28 cellular contexts compared by ENCODE assay signal in the genomic region with DNA sequence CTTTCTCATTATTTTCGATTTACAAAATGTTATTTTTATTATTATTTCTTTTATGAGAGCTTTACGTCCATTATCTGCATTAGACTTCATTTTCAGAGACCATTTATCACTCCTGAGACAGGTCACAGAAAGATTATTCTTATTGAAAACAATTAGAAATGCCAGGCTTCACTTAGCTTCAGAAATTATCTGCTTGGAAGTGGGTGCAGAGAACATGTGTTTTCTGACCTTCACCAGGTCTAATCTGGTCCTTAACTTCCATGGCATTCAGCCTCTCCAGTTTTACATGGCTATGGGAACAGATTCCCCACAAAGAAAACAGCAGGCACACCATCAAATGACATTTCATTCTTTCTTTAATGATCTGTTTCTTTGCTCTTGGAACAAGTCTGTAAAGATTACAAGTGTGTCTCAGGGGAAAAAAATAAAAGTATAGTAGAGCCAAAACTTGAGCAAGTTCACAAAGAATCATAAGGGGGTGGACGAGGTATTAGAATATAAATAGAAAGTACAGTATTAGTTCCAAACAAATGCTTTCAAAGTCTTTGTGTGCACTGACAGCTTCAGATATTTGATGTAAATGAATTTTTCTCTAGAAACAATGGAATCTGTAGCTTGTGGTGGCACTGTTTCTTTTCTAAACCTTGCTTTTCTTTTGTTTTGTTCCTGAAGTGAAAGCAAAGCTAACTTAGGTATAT.
"Had no signal": no experiment of that assay in that cellular context is flagged by ENCODE, and none has a peak within 500 bp of the region (broad histone marks: within the 10 kb centered on the region; RNA-seq: fewer than 3 reads in every experiment).

No MANE protein-coding gene starts in this region.

- H3K36me3 ChIP-seq: colonic mucosa, gastrocnemius medialis, left lung, lower lobe of right lung, ovary, right lobe of liver, thyroid gland, vagina had no signal

- H2AFZ ChIP-seq: hepatocyte had no signal

- DNase-seq: colonic mucosa; effector CD8-positive, alpha-beta T cell; endodermal cell; foreskin fibroblast; gastrocnemius medialis; kidney; left lung; lower lobe of right lung; naive thymus-derived CD8-positive, alpha-beta T cell; nephron progenitor cell; occipital lobe; ovary; posterior cingulate gyrus; psoas muscle; right lobe of liver; small intestine; stimulated activated CD4-positive, alpha-beta T cell treated with anti-CD3 and anti-CD28 coated beads, Interleukin-15, amount 100 ng/mL, for 24 hours; stimulated activated CD4-positive, alpha-beta T cell treated with anti-CD3 and anti-CD28 coated beads, Interleukin-2, amount 100 ng/mL, for 48 hours; stimulated activated CD8-positive, alpha-beta memory T cell treated with anti-CD3 and anti-CD28 coated beads, Interleukin-4, amount 100 ng/mL, for 48 hours; stimulated activated naive CD4-positive, alpha-beta T cell; stimulated activated naive CD8-positive, alpha-beta T cell treated with anti-CD3 and anti-CD28 coated beads, Interleukin-15, amount 100 ng/mL, for 72 hours; thyroid gland; trophoblast cell had no signal

- H3K27me3 Mint-ChIP-seq: dendritic cell treated with granulocyte-macrophage colony-stimulating factor and Interleukin-4, amounts not matched to agents 40 ng/mL and 50 ng/mL, for 4 days; stimulated activated naive CD8-positive, alpha-beta T cell treated with anti-CD3 and anti-CD28 coated beads, Interleukin-15, amount 100 ng/mL, for 72 hours had no signal

- H3K27ac ChIP-seq: colonic mucosa, epithelial cell of prostate, gastrocnemius medialis, hepatocyte, left lung, lower lobe of right lung, ovary, psoas muscle, right lobe of liver, thyroid gland, vagina had no signal

- H3K4me1 ChIP-seq: colonic mucosa, gastrocnemius medialis, left lung, lower lobe of right lung, psoas muscle, right lobe of liver, thyroid gland, vagina had no signal

- H3K27ac Mint-ChIP-seq: dendritic cell treated with granulocyte-macrophage colony-stimulating factor and Interleukin-4, amounts not matched to agents 40 ng/mL and 50 ng/mL, for 4 days; endodermal cell; nephron progenitor cell; stimulated activated naive CD8-positive, alpha-beta T cell treated with anti-CD3 and anti-CD28 coated beads, Interleukin-15, amount 100 ng/mL, for 72 hours had no signal

- H3K4me2 ChIP-seq: hepatocyte had no signal

- ATAC-seq: esophagus mucosa; gastrocnemius medialis; left lung; lower lobe of right lung; naive thymus-derived CD8-positive, alpha-beta T cell; psoas muscle; right lobe of liver; stimulated activated naive CD8-positive, alpha-beta T cell treated with anti-CD3 and anti-CD28 coated beads, Interleukin-15, amount 100 ng/mL, for 72 hours had no signal

- H3K79me2 ChIP-seq: hepatocyte had no signal

- H3K27me3 ChIP-seq: colonic mucosa, gastrocnemius medialis, hepatocyte, left lung, ovary, right lobe of liver, thyroid gland, vagina had no signal

- H3K4me1 Mint-ChIP-seq: endodermal cell; nephron progenitor cell; stimulated activated naive CD8-positive, alpha-beta T cell treated with anti-CD3 and anti-CD28 coated beads, Interleukin-15, amount 100 ng/mL, for 72 hours had no signal

- H3K4me3 ChIP-seq: colonic mucosa, gastrocnemius medialis, hepatocyte, left lung, lower lobe of right lung, ovary, psoas muscle, right lobe of liver, thyroid gland, vagina had no signal

- H3K9me3 ChIP-seq: colonic mucosa, gastrocnemius medialis, ovary, psoas muscle, thyroid gland, vagina had no signal

- H3K4me3 Mint-ChIP-seq: dendritic cell treated with granulocyte-macrophage colony-stimulating factor and Interleukin-4, amounts not matched to agents 40 ng/mL and 50 ng/mL, for 4 days; endodermal cell; naive thymus-derived CD8-positive, alpha-beta T cell; nephron progenitor cell; stimulated activated naive CD8-positive, alpha-beta T cell treated with anti-CD3 and anti-CD28 coated beads, Interleukin-15, amount 100 ng/mL, for 72 hours had no signal
